16 cellular contexts compared by ENCODE assay signal in the genomic region with DNA sequence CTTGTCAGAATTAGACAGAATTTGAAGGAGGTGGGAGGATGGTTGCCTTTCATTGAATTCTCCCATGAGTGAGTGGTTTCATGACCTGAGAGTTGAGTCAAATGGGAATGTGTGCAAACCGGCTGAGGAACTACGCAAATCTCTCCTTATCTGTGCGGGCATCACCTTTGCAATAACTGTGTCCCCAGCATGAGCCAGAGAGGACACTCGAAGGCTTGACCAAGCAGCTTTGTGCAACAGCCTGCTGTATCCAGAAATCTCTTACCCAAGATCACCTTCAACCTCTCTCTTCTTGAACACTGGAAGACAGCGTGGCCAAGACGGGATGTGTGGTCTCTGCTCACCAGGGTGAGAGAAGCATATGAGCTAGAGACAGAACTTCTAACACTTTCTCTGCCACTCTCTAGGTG.
DNase-seq lines count a peak whose midpoint lies in the region; ATAC-seq, FAIRE-seq and TF ChIP-seq lines count a peak whose summit lies in the region.
"Had no signal": no experiment of that assay in that cellular context is flagged by ENCODE, and none has a peak within 500 bp of the region (broad histone marks: within the 10 kb centered on the region; RNA-seq: fewer than 3 reads in every experiment).

No MANE protein-coding gene starts in this region.

- BruUV-seq in GM12878 (replicated peaks; lab: Mats Ljungman, UMichigan), result no TSS peak

- H3K4me3 ChIP-seq in GM12878, result no peak overlapping the region
- H3K4me3 ChIP-seq: esophagus squamous epithelium had no signal

- H3K4me1 ChIP-seq in GM12878 (ENCODE audit: control insufficient read depth, insufficient read depth, low read length), result peaks cover 9% of the 10 kb centered on the region
- H3K4me1 ChIP-seq: esophagus squamous epithelium had no signal

- H3K4me2 ChIP-seq in GM12878 (ENCODE audit: control insufficient read depth, insufficient read depth), result no peak overlapping the region

- TF ChIP-seq POLR2A in GM12878 (IDR thresholded peaks at IDR 0.05; ENCODE audit: low read depth, low read length), result no peak

- CTCF ChIA-PET in GM12878 (lab: Yijun Ruan, JAX), result interaction anchor here (0.6 to 10.3 kb wide), 19 partner anchors 8 to 212 kb away, joined by 3 to 257 read pairs (median 4); partner anchors contain the start of gene ZPBP

- TF ChIP-seq EP300 in GM12878 (IDR thresholded peaks at IDR 0.05; ENCODE audit: borderline replicate concordance in 1 of 2, control insufficient read depth in 1 of 2, low read depth in 2 of 2, low read length in 2 of 2), result no peak

- TF ChIP-seq RAD21 in GM12878 (IDR thresholded peaks at IDR 0.05; ENCODE audit: insufficient read depth, low read depth, low read length), result no peak

- FAIRE-seq in GM12878 (lab: Jason Lieb, UNC), result no peak

- TF ChIP-seq CTCF in GM12878 (IDR thresholded peaks at IDR 0.05 in 2 of 3, conservative IDR thresholded peaks at IDR 0.05 in 1 of 3; ENCODE audit: control insufficient read depth in 2 of 3, extremely low read depth in 1 of 3, insufficient read depth in 1 of 3, low read depth in 3 of 3, low read length in 3 of 3), result no peak

- peak overlapping the region; percentile 77 for H3K27ac ChIP-seq in KOPT-K1 (ENCODE audit: low read depth, low read length, poor library complexity, severe bottlenecking)
- no peak overlapping the region for H3K27ac ChIP-seq in GM12878 (ENCODE audit: control insufficient read depth, insufficient read depth)
- H3K27ac ChIP-seq: esophagus squamous epithelium had no signal

- peaks cover 99% of the 10 kb centered on the region for H3K4me1 Mint-ChIP-seq in activated naive CD4-positive, alpha-beta T cell treated with anti-CD3 and anti-CD28 coated beads, Interleukin-2, amount 50 U/mL, for 24 hours
- peaks cover 98% of the 10 kb centered on the region for H3K4me1 Mint-ChIP-seq in stimulated activated naive CD8-positive, alpha-beta T cell treated with anti-CD3 and anti-CD28 coated beads, Interleukin-15, amount 100 ng/mL, for 72 hours

- H3K9ac ChIP-seq in GM12878 (ENCODE audit: control insufficient read depth, insufficient read depth, low read length), result no peak overlapping the region

- H3K36me3 ChIP-seq in KOPT-K1 (ENCODE audit: insufficient read depth, low read length) (no peaks in the 10 kb centered on the region), GM12878 (ENCODE audit: control insufficient read depth in 2 of 2, insufficient read depth in 2 of 2, low read length in 1 of 2) (no peaks in the 10 kb centered on the region)
- H3K36me3 ChIP-seq: esophagus squamous epithelium had no signal

- intact Hi-C loops in GM12878 (cut with micrococcal nuclease; ENCODE audit: unreplicated experiment), result no loop called here

- no peaks in the 10 kb centered on the region for H4K20me1 ChIP-seq in GM12878 (ENCODE audit: control insufficient read depth, insufficient read depth)

- H3K9me3 ChIP-seq in KOPT-K1 (ENCODE audit: insufficient read depth, low read length, poor library complexity, severe bottlenecking) (no peaks in the 10 kb centered on the region), GM12878 (replicated peaks; ENCODE audit: control insufficient read depth, insufficient read depth, low read length) (no peaks in the 10 kb centered on the region; the same call in 2 of the 3 replicates)
- H3K9me3 ChIP-seq: esophagus squamous epithelium had no signal

- no peaks in the 10 kb centered on the region for H3K27me3 ChIP-seq in GM12878 (replicated peaks in 1 of 2; ENCODE audit: control insufficient read depth in 2 of 2, insufficient read depth in 2 of 2, low read length in 1 of 2)

- WGBS in GM12878 (ENCODE audit: insufficient coverage, insufficient replicate concordance, low lambda C conversion rate, missing lambda C conversion rate), result 67% methylated on average over 6 of the region's 6 CpGs

- H3K9me3 Mint-ChIP-seq in activated naive CD4-positive, alpha-beta T cell treated with anti-CD3 and anti-CD28 coated beads, Interleukin-2, amount 50 U/mL, for 24 hours, result no peaks in the 10 kb centered on the region
- H3K9me3 Mint-ChIP-seq in stimulated activated naive CD8-positive, alpha-beta T cell treated with anti-CD3 and anti-CD28 coated beads, Interleukin-15, amount 100 ng/mL, for 72 hours, result no peaks in the 10 kb centered on the region
- H3K9me3 Mint-ChIP-seq: nephron progenitor cell had no signal

- H3K27me3 Mint-ChIP-seq in activated naive CD4-positive, alpha-beta T cell treated with anti-CD3 and anti-CD28 coated beads, Interleukin-2, amount 50 U/mL, for 24 hours, result no peaks in the 10 kb centered on the region
- H3K27me3 Mint-ChIP-seq in stimulated activated naive CD8-positive, alpha-beta T cell treated with anti-CD3 and anti-CD28 coated beads, Interleukin-15, amount 100 ng/mL, for 72 hours, result no peaks in the 10 kb centered on the region

- in situ Hi-C loops in GM12878 (cut with MboI), result no loop called here

- no peak for DNase-seq in activated naive CD4-positive, alpha-beta T cell treated with Interleukin-2 at 50 U/mL for 16 hours
- DNase-seq in GM12878 (ENCODE audit: low read depth, low spot score) (no peak), NCI-H774 (lab: John Stamatoyannopoulos, UW) (no peak)
- DNase-seq in stimulated activated naive CD8-positive, alpha-beta T cell treated with anti-CD3 and anti-CD28 coated beads, Interleukin-15, amount 100 ng/mL, for 72 hours, result no peak
- DNase-seq: DMS 273 treated with DMSO at 0.1 percent for 48 hours, esophagus squamous epithelium, glutamatergic neuron, Karpas-422, NCI-H146, NCI-H446, nephron progenitor cell, substantia nigra had no signal

- H3K36me3 Mint-ChIP-seq in activated naive CD4-positive, alpha-beta T cell treated with anti-CD3 and anti-CD28 coated beads, Interleukin-2, amount 50 U/mL, for 24 hours, result no peaks in the 10 kb centered on the region

- peak; percentile 5; the same call in 1 of the 3 replicates for ATAC-seq in GM12878
- ATAC-seq in stimulated activated naive CD8-positive, alpha-beta T cell treated with anti-CD3 and anti-CD28 coated beads, Interleukin-15, amount 100 ng/mL, for 72 hours, result no peak
- ATAC-seq in HG03354 (IDR thresholded peaks at IDR 0.05; ENCODE audit: poor library complexity, severe bottlenecking, unreplicated experiment), result no peak
- no peak for ATAC-seq in HG03108 (IDR thresholded peaks at IDR 0.05; ENCODE audit: unreplicated experiment)

- peak overlapping the region; percentile 43 for H3K4me3 Mint-ChIP-seq in activated naive CD4-positive, alpha-beta T cell treated with anti-CD3 and anti-CD28 coated beads, Interleukin-2, amount 50 U/mL, for 24 hours
- peak overlapping the region; percentile 26 to 52 for H3K4me3 Mint-ChIP-seq in stimulated activated naive CD8-positive, alpha-beta T cell treated with anti-CD3 and anti-CD28 coated beads, Interleukin-15, amount 100 ng/mL, for 72 hours
- H3K4me3 Mint-ChIP-seq: nephron progenitor cell had no signal

- RAD21 ChIA-PET in GM12878 (lab: Charles Lee; ENCODE audit: unreplicated experiment), result interaction anchor here (0.8 to 6.5 kb wide), 12 partner anchors 9 to 207 kb away, joined by 3 to 47 read pairs (median 4); no protein-coding TSS in a partner anchor

- peak overlapping the region; percentile 82 for H3K27ac Mint-ChIP-seq in activated naive CD4-positive, alpha-beta T cell treated with anti-CD3 and anti-CD28 coated beads, Interleukin-2, amount 50 U/mL, for 24 hours
- H3K27ac Mint-ChIP-seq in stimulated activated naive CD8-positive, alpha-beta T cell treated with anti-CD3 and anti-CD28 coated beads, Interleukin-15, amount 100 ng/mL, for 72 hours, result peak overlapping the region; percentile 26 to 81
- H3K27ac Mint-ChIP-seq: nephron progenitor cell had no signal

- SMC1A ChIA-PET in GM12878 (lab: Charles Lee; ENCODE audit: uncharacterized antibody, unreplicated experiment), result interaction anchor here (0.6 to 16.6 kb wide), 26 partner anchors 9 to 209 kb away, joined by 3 to 274 read pairs (median 5); no protein-coding TSS in a partner anchor

- no peaks in the 10 kb centered on the region for H3K79me2 ChIP-seq in GM12878 (ENCODE audit: control insufficient read depth, insufficient read depth, low read length)

- POLR2A ChIA-PET in GM12878 (lab: Charles Lee), result interaction anchor here (0.6 to 1.3 kb wide), 3 partner anchors 69 to 169 kb away, joined by 3 read pairs; no protein-coding TSS in a partner anchor

- H2AFZ ChIP-seq in GM12878 (ENCODE audit: control insufficient read depth, low read depth, low read length), result no peak overlapping the region

TF ChIP-seq in GM12878, 131 proteins besides CTCF, POLR2A, EP300 and RAD21 (continues in another document):
- TF ChIP-seq FOXM1 (IDR thresholded peaks at IDR 0.05; ENCODE audit: low read depth, low read length) (no peak), SPI1 (IDR thresholded peaks at IDR 0.05; ENCODE audit: borderline replicate concordance, insufficient read depth, low read depth, low read length) (no peak), ZNF687 (IDR thresholded peaks at IDR 0.05) (peak; percentile 47; the same call in 1 of the 2 replicates)
